ENCODE assay signal across 13 cellular contexts in genomic region chr4:99859618-99860017, GRCh38. TPM values are rescaled to one million over a fixed set of nuclear protein-coding genes. Genes with fewer than 3 reads are reported as not detected.
DNase-seq lines count a peak whose midpoint lies in the region; ATAC-seq and TF ChIP-seq lines count a peak whose summit lies in the region.
"Had no signal": no experiment of that assay in that cellular context is flagged by ENCODE, and none has a peak within 500 bp of the region (broad histone marks: within the 10 kb centered on the region; RNA-seq: fewer than 3 reads in every experiment).

No MANE protein-coding gene starts in this region.

- no peak for TF ChIP-seq POLR2A in suprapubic skin (IDR thresholded peaks at IDR 0.05)

- H3K79me2 ChIP-seq in hepatocyte: no peaks in the 10 kb centered on the region

- no peaks in the 10 kb centered on the region for H3K9me2 ChIP-seq in hepatocyte (replicated peaks; ENCODE audit: insufficient read depth)

- TF ChIP-seq EP300 in suprapubic skin (IDR thresholded peaks at IDR 0.05): no peak

- ATAC-seq in GM19463 (IDR thresholded peaks at IDR 0.05; ENCODE audit: unreplicated experiment): peak; percentile 54
- ATAC-seq in HG03139 (IDR thresholded peaks at IDR 0.05; ENCODE audit: unreplicated experiment): peak; percentile 39
- ATAC-seq in esophagus mucosa: peak; percentile 26
- ATAC-seq: A549 had no signal

- DNase-seq in NCI-H345 (lab: John Stamatoyannopoulos, UW): peak; percentile 26
- DNase-seq in NCI-H345 treated with DMSO at 0.1 percent for 48 hours (lab: John Stamatoyannopoulos, UW; ENCODE audit: unreplicated experiment): no peak
- no peak for DNase-seq in NCI-H1092 (lab: John Stamatoyannopoulos, UW)
- no peak for DNase-seq in suprapubic skin (ENCODE audit: low spot score in 2 of 2)
- no peak for DNase-seq in hepatocyte (ENCODE audit: low spot score)
- DNase-seq: DND-41; hypothalamus; stimulated activated CD4-positive, alpha-beta T cell treated with anti-CD3 and anti-CD28 coated beads, Interleukin-2, amount 100 ng/mL, for 48 hours had no signal

- no peak overlapping the region for H2AFZ ChIP-seq in hepatocyte

- no peaks in the 10 kb centered on the region for H4K20me1 ChIP-seq in hepatocyte (ENCODE audit: insufficient read depth, poor library complexity, severe bottlenecking)

- no peak overlapping the region for H3K4me2 ChIP-seq in hepatocyte
- H3K4me2 ChIP-seq: A549 had no signal

- H3K9me3 ChIP-seq in suprapubic skin (no peaks in the 10 kb centered on the region), hepatocyte (ENCODE audit: low read depth) (no peaks in the 10 kb centered on the region)
- H3K9me3 ChIP-seq: A549 had no signal

- 93% methylated on average over 2 of the region's 2 CpGs for WGBS in suprapubic skin
- WGBS in hepatocyte (ENCODE audit: low lambda C conversion rate, missing lambda C conversion rate): 91% methylated on average over 2 of the region's 2 CpGs

- no peak for TF ChIP-seq CTCF in suprapubic skin (IDR thresholded peaks at IDR 0.05)
- TF ChIP-seq CTCF in hepatocyte (IDR thresholded peaks at IDR 0.05; ENCODE audit: poor library complexity): no peak

- H3K4me3 ChIP-seq in suprapubic skin: no peak overlapping the region
- no peak overlapping the region for H3K4me3 ChIP-seq in hepatocyte
- H3K4me3 ChIP-seq: A549 had no signal

- H3K4me1 ChIP-seq in suprapubic skin (no peaks in the 10 kb centered on the region), hepatocyte (ENCODE audit: insufficient read depth) (no peaks in the 10 kb centered on the region)

- H3K27me3 ChIP-seq in suprapubic skin (no peaks in the 10 kb centered on the region), hepatocyte (no peaks in the 10 kb centered on the region)

- H3K27ac ChIP-seq in suprapubic skin: no peak overlapping the region
- H3K27ac ChIP-seq in hepatocyte: no peak overlapping the region
- H3K27ac ChIP-seq: A549 had no signal

- peaks cover 4% of the 10 kb centered on the region for H3K36me3 ChIP-seq in suprapubic skin
- H3K36me3 ChIP-seq in hepatocyte (replicated peaks; ENCODE audit: insufficient read depth, low read depth): no peaks in the 10 kb centered on the region

RNA-seq across cellular contexts. Expression of gene LAMTOR3, which starts 34.6 kb away (rescaled TPM):
- total RNA-seq in esophagus mucosa (36.8 TPM), suprapubic skin (10 to 100 TPM; 34.4 to 49.5 (median 39.3) TPM), hepatocyte (133 and 143 TPM in 2 replicates)
- 90.7 and 126 TPM in 2 replicates for polyA plus RNA-seq in hepatocyte

RNA-seq across cellular contexts. Expression of gene DAPP1, which starts 43.0 kb away (rescaled TPM):
- total RNA-seq in esophagus mucosa (54.7 TPM), suprapubic skin (10 to 100 TPM; 14.6 to 52.2 (median 25.7) TPM), hepatocyte (1.1 and 2.0 TPM in 2 replicates)
- polyA plus RNA-seq in hepatocyte: 1.7 and 1.8 TPM in 2 replicates
- total RNA-seq: endothelial cell of umbilical vein had no signal
- polyA plus RNA-seq: endothelial cell of umbilical vein had no signal
